In the genomic region with DNA sequence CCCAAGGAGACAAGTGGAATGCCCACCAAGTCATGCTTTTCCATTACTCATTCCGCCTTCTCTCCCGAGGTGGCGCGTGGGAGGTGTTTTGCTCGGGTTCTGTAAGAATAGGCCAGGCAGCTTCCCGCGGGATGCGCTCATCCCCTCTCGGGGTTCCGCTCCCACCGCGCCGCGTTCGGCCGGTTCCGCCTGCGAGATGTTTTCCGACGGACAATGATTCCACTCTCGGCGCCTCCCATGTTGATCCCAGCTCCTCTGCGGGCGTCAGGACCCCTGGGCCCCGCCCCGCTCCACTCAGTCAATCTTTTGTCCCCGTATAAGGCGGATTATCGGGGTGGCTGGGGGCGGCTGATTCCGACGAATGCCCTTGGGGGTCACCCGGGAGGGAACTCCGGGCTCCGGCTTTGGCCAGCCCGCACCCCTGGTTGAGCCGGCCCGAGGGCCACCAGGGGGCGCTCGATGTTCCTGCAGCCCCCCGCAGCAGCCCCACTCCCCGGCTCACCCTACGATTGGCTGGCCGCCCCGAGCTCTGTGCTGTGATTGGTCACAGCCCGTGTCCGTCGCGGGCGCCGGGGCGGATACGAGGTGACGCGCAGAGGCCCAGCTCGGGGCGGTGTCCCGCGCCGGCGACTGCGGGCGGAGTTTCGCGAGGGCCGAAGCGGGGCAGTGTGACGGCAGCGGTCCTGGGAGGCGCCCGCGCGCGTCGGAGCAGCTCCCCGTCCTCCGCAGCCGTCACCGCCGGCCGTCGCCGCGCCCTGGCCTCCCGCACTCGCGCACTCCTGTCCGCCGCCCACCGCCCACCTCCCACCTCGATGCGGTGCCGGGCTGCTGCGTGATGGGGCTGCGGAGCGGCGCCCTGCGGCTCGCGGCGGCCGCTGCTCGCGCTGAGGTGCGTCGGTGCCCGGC, we compare ENCODE assay signal across 8 cellular contexts. TPM values are rescaled to one million over a fixed set of nuclear protein-coding genes. Genes with fewer than 3 reads are reported as not detected.
DNase-seq lines count a peak whose midpoint lies in the region; ATAC-seq lines count a peak whose summit lies in the region.

Gene KIF1B, plus strand, starts transcription at position 666 of the 906 bp plus-strand sequence. CDS start 21,759 bp downstream, outside the sequence.

- peak within 1 kb of the TSS; percentile 84 for H3K27ac ChIP-seq in epithelial cell of prostate

- DNase-seq in DMS114 treated with DMSO at 0.1 percent for 48 hours (lab: John Stamatoyannopoulos, UW; ENCODE audit: unreplicated experiment) (peak; percentile 93), HuH-7.5 (ENCODE audit: low spot score) (peak; percentile 99), OCI-M1 (lab: John Stamatoyannopoulos, UW) (peak; percentile 97), activated T-cell treated with anti-CD3 and anti-CD28 coated beads for 4 hours (peak; percentile 94), epithelial cell of prostate (ENCODE audit: low read depth, low spot score) (peak; percentile 84), mucosa of gallbladder (ENCODE audit: low spot score) (peak; percentile 98)
- peak; percentile 91 to 92 for DNase-seq in stimulated activated CD8-positive, alpha-beta memory T cell treated with anti-CD3 and anti-CD28 coated beads, Interleukin-4, amount 100 ng/mL, for 4 hours (ENCODE audit: low read depth in 2 of 2, low spot score in 1 of 2)

- peak; percentile 98 for ATAC-seq in GM21526 (IDR thresholded peaks at IDR 0.05; ENCODE audit: low FRiP score, unreplicated experiment)

RNA-seq across cellular contexts. Expression of gene KIF1B, which starts in this region (rescaled TPM):
- 45.7 TPM for total RNA-seq in mucosa of gallbladder

Comparison
In these comparisons a context has a peak if more than half of its experiments do, and no peak if none do; other contexts are left out.
1. Peak in every context shown above with its lines: DNase-seq, ATAC-seq and H3K27ac ChIP-seq.